ENCODE assay signal across 8 cellular contexts in the genomic region with DNA sequence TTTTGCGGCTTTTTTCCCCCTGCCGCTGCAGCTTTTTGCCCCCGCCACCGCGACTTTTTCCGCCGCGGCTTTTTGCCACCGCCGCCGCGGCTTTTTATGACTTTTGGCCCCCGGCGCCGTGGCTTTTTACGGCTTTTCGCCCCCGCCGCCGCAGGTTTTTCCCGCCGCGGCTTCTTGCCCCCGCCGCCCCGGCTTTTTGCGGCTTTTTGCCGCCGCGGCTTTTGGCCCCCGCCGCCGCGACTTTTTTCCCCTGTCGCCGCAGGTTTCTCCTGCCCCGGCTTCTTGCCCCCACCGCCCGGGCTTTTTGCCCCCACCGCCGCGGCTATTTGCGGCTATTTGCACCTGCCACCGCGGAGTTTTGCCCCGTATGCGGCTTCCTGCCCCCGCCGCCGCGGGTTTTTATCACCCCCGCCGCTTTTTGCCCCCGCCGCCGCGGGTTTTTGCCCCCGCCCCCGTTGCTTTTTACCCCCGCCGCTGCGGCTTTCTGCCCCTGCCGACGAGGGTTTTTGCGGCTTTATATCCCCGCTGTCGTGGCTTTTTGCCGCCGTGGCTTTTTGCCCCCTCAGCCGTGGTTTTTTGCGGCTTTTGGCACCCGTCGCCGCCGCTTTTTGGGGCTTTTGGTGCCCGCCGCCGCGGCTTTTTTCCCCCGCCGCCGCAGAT.
DNase-seq lines count a peak whose midpoint lies in the region; ATAC-seq, FAIRE-seq and TF ChIP-seq lines count a peak whose summit lies in the region.
"Had no signal": no experiment of that assay in that cellular context is flagged by ENCODE, and none has a peak within 500 bp of the region (broad histone marks: within the 10 kb centered on the region; RNA-seq: fewer than 3 reads in every experiment).

No MANE protein-coding gene starts in this region.

- peak; percentile 22 for DNase-seq in GM12892 (ENCODE audit: insufficient read length)
- DNase-seq in T-helper 1 cell = peak in 4 of 5 donors; percentile 0 to 18 (median 13)
- DNase-seq in left ventricle myocardium superior = peak; percentile 31
- no peak for DNase-seq in kidney tubule cell (ENCODE audit: low spot score)
- DNase-seq: anterior cingulate cortex had no signal

- intact Hi-C loops in left ventricle myocardium superior (cut with micrococcal nuclease) = no loop called here

- H3K4me3 ChIP-seq in skin epidermis = peak overlapping the region; percentile 0 to 36 (median 3)

- no peak for ATAC-seq in left ventricle myocardium superior
- no peak for ATAC-seq in GM21529 (IDR thresholded peaks at IDR 0.05; ENCODE audit: unreplicated experiment)
- no peak for ATAC-seq in HG02571 (IDR thresholded peaks at IDR 0.05; ENCODE audit: unreplicated experiment)

- H3K27ac ChIP-seq in skin epidermis = no peak overlapping the region

- no peak for FAIRE-seq in GM12892 (lab: Jason Lieb, UNC)

- no peak for TF ChIP-seq POLR2A in GM12892 (IDR thresholded peaks at IDR 0.05; ENCODE audit: low read depth, low read length)
